Comparison of ENCODE assay signal across 8 cellular contexts in genomic region chr7:151340794-151341356, GRCh38. TPM values are rescaled to one million over a fixed set of nuclear protein-coding genes. Genes with fewer than 3 reads are reported as not detected.
DNase-seq lines count a peak whose midpoint lies in the region; ATAC-seq, FAIRE-seq and TF ChIP-seq lines count a peak whose summit lies in the region.

No MANE protein-coding gene starts in this region.

- H2AFZ ChIP-seq in K562 (ENCODE audit: low read depth, low read length), result peak overlapping the region; percentile 81

- H3K4me1 ChIP-seq in K562 (replicated peaks in 1 of 2; ENCODE audit: control insufficient read depth in 2 of 2, insufficient read depth in 2 of 2, low read length in 2 of 2) (peaks cover 5 to 9% of the 10 kb centered on the region in 2 experiments; a peak in 3 of 5 replicates), right lobe of liver (peaks cover 0 to 8% (median 5%) of the 10 kb centered on the region in 4 donors), transverse colon (peaks cover 3 to 34% (median 16%) of the 10 kb centered on the region in 4 donors)

- BruUV-seq in K562 (replicated peaks; lab: Mats Ljungman, UMichigan), result no TSS peak

- peaks cover 21% of the 10 kb centered on the region for H3K79me2 ChIP-seq in K562 (ENCODE audit: control insufficient read depth, insufficient read depth, low read length)

- DNase-seq in activated T-cell treated with anti-CD3 and anti-CD28 coated beads, Interleukin-2, amount 50 U/mL, for 24 hours, result no peak
- DNase-seq in activated T-cell treated with anti-CD3 and anti-CD28 coated beads, Interleukin-2, amount 50 U/mL, for 48 hours, result no peak
- peak in 1 of 4 experiments; percentile 31 for DNase-seq in K562 (ENCODE audit: extremely low read depth in 1 of 4, low spot score in 3 of 4)
- no peak for DNase-seq in right lobe of liver
- DNase-seq in transverse colon, result no peak
- no peak for DNase-seq in NCI-H2171 treated with DMSO at 0.1 percent for 48 hours (lab: John Stamatoyannopoulos, UW)
- no peak for DNase-seq in GM19240 (ENCODE audit: insufficient read length, low spot score)

- in situ Hi-C loops in K562 (cut with MboI), result no loop called here
- in situ Hi-C loops in transverse colon (cut with MboI; ENCODE audit: low pct_ligation_motif_present in 1 of 4, low pct_unique_long_range_greater_than_20kb in 1 of 4, low sequenced_read_pairs in 3 of 4), result no loop called here

- 32% methylated on average over 12 of the region's 12 CpGs for WGBS in K562 (ENCODE audit: insufficient coverage, low coverage, missing lambda C conversion rate)
- 65% methylated on average over 12 of the region's 12 CpGs for WGBS in right lobe of liver (ENCODE audit: insufficient coverage, low coverage, low lambda C conversion rate, missing lambda C conversion rate)
- WGBS in transverse colon (ENCODE audit: low coverage in 1 of 2), 2 donors, result 53 to 72% methylated on average over 8 to 12 of the region's 12 CpGs

- CTCF ChIA-PET in K562 (lab: Yijun Ruan, JAX; ENCODE audit: low intra/inter-chr PET ratio), result interaction anchor here (2.2 kb wide), 1 partner anchor 26 kb away, joined by 12 read pairs; no protein-coding TSS in a partner anchor

- no peak for FAIRE-seq in K562 (lab: Jason Lieb, UNC)

- no peak for TF ChIP-seq RAD21 in K562 (CRISPR knock-in tag; conservative IDR thresholded peaks at IDR 0.05 in 1 of 2, IDR thresholded peaks at IDR 0.05 in 1 of 2)

- peak overlapping the region; percentile 82 for H3K4me3 Mint-ChIP-seq in activated T-cell treated with anti-CD3 and anti-CD28 coated beads, Interleukin-2, amount 50 U/mL, for 24 hours

- no peaks in the 10 kb centered on the region for H3K27me3 Mint-ChIP-seq in activated T-cell treated with anti-CD3 and anti-CD28 coated beads, Interleukin-2, amount 50 U/mL, for 24 hours

- TF ChIP-seq POLR2A in K562 (conservative IDR thresholded peaks at IDR 0.05) (no peak), right lobe of liver (IDR thresholded peaks at IDR 0.05) (no peak), transverse colon (IDR thresholded peaks at IDR 0.05) (no peak)

- H3K9me3 Mint-ChIP-seq in activated T-cell treated with anti-CD3 and anti-CD28 coated beads, Interleukin-2, amount 50 U/mL, for 24 hours, result peaks cover 3% of the 10 kb centered on the region

- TF ChIP-seq EP300 in K562 (IDR thresholded peaks at IDR 0.05; ENCODE audit: low read length), result no peak
- no peak for TF ChIP-seq EP300 in transverse colon (IDR thresholded peaks at IDR 0.05; ENCODE audit: low read depth)

- H4K20me1 ChIP-seq in K562 (replicated peaks; ENCODE audit: control insufficient read depth, insufficient read depth, low read length), result no peaks in the 10 kb centered on the region

- peak overlapping the region; percentile 64 for H3K4me2 ChIP-seq in K562 (ENCODE audit: insufficient read depth, low read length)

- intact Hi-C loops in K562 (cut with micrococcal nuclease) (no loop called here), right lobe of liver (cut with DNase I) (no loop called here), transverse colon (cut with DNase I; ENCODE audit: low total_unique reads) (no loop called here)

- peaks cover 0 to 6% of the 10 kb centered on the region in 2 experiments; a peak in 3 of 5 replicates for H3K27me3 ChIP-seq in K562 (ENCODE audit: control insufficient read depth in 2 of 2, insufficient read depth in 2 of 2, low read length in 2 of 2)
- no peaks in the 10 kb centered on the region for H3K27me3 ChIP-seq in right lobe of liver
- no peaks in the 10 kb centered on the region for H3K27me3 ChIP-seq in transverse colon

- H3K4me3 ChIP-seq in K562 (peak overlapping the region; percentile 74; the same call in 1 of the 2 replicates), right lobe of liver (peak overlapping the region in 2 of 3 donors; percentile 92), transverse colon (peak overlapping the region in 2 of 4 donors; percentile 87 to 95)

- peak overlapping the region; percentile 50 for H3K27ac Mint-ChIP-seq in activated T-cell treated with anti-CD3 and anti-CD28 coated beads, Interleukin-2, amount 50 U/mL, for 24 hours

- H3K27ac ChIP-seq in K562 (ENCODE audit: extremely low read depth, low read depth, low read length), result no peak overlapping the region
- H3K27ac ChIP-seq in right lobe of liver, result peak overlapping the region in 1 of 3 donors; percentile 44
- peak overlapping the region; percentile 86 to 93 (median 90) for H3K27ac ChIP-seq in transverse colon

- ATAC-seq in K562 (no peak), right lobe of liver (no peak), HG03175 (IDR thresholded peaks at IDR 0.05; ENCODE audit: unreplicated experiment) (no peak)

- peak overlapping the region in 1 of 2 experiments; percentile 70; a peak in 1 of 4 replicates for H3K9ac ChIP-seq in K562 (ENCODE audit: insufficient read depth in 1 of 2, low read depth in 2 of 2, low read length in 2 of 2)

- H3K36me3 ChIP-seq in K562 (ENCODE audit: control insufficient read depth, insufficient read depth, low read length) (peaks cover 21% of the 10 kb centered on the region), right lobe of liver (peaks cover 0 to 7% (median 3%) of the 10 kb centered on the region in 4 donors), transverse colon (peaks cover 0 to 6% (median 0%) of the 10 kb centered on the region in 4 donors)

- peaks cover 52% of the 10 kb centered on the region for H3K4me1 Mint-ChIP-seq in activated T-cell treated with anti-CD3 and anti-CD28 coated beads, Interleukin-2, amount 50 U/mL, for 24 hours (ENCODE audit: low read depth)

- TF ChIP-seq CTCF in K562 (IDR thresholded peaks at IDR 0.05 in 2 of 3, conservative IDR thresholded peaks at IDR 0.05 in 1 of 3; ENCODE audit: insufficient read depth in 2 of 3, low read depth in 1 of 3, low read length in 3 of 3) (no peak), right lobe of liver (IDR thresholded peaks at IDR 0.05) (no peak), transverse colon (IDR thresholded peaks at IDR 0.05) (peak in 1 of 5 experiments; percentile 18)

- POLR2A ChIA-PET in K562 (lab: Yijun Ruan, JAX), result interaction anchor here (0.6 to 1.3 kb wide), 10 partner anchors 9 to 77 kb away, joined by 3 to 10 read pairs (median 4); no protein-coding TSS in a partner anchor

- H3K9me1 ChIP-seq in K562 (ENCODE audit: control insufficient read depth, insufficient read depth, low read length), result no peaks in the 10 kb centered on the region

- peaks cover 20% of the 10 kb centered on the region for H3K36me3 Mint-ChIP-seq in activated T-cell treated with anti-CD3 and anti-CD28 coated beads, Interleukin-2, amount 50 U/mL, for 24 hours (ENCODE audit: low read depth)

- H3K9me3 ChIP-seq in K562 (replicated peaks; ENCODE audit: control insufficient read depth, insufficient read depth, low read depth, low read length), result no peaks in the 10 kb centered on the region
- H3K9me3 ChIP-seq in right lobe of liver, result no peaks in the 10 kb centered on the region
- no peaks in the 10 kb centered on the region for H3K9me3 ChIP-seq in transverse colon

TF ChIP-seq in K562, 482 proteins besides CTCF, POLR2A, EP300 and RAD21 (continues in another document):
- 0 out of 2 replicates have a peak, but pooled peaks have one; percentile 3 for TF ChIP-seq ZNF282 (CRISPR knock-in tag; IDR thresholded peaks at IDR 0.05)
- no peak for TF ChIP-seq PBX2 (CRISPR knock-in tag; IDR thresholded peaks at IDR 0.05; ENCODE audit: low read depth)
- no peak for TF ChIP-seq PBX2 (tag; conservative IDR thresholded peaks at IDR 0.05; ENCODE audit: low read depth)

RNA-seq across cellular contexts. Expression of gene NUB1, which starts 0.7 kb away (rescaled TPM):
- 62.3 and 136 TPM in 2 replicates for total RNA-seq in K562 (2011; cell fraction: chromatin; rRNA removed; ENCODE audit: low replicate concordance)
- total RNA-seq in K562 (2011; cell fraction: nucleolus; rRNA removed), result 36.0 and 40.3 TPM in 2 replicates
- 73.5 and 98.2 TPM in 2 replicates for total RNA-seq in K562 (2011; cell fraction: nucleoplasm; rRNA removed)
- total RNA-seq in K562 (2014; rRNA removed), result 67.8 and 89.7 TPM in 2 replicates
- total RNA-seq in K562 (2014; rRNA removed; fragmentation: Illumina TruSeq; extraction: Trizol), result 75.8 and 103 TPM in 2 replicates
- 101 and 114 TPM in 2 replicates for total RNA-seq in K562 (2015; rRNA removed; fragmentation: Illumina TruSeq; extraction: Trizol)
- 55.3 and 58.0 TPM in 2 replicates for total RNA-seq in K562 (2021)
- 57.8 and 85.2 TPM in 2 replicates for polyA plus RNA-seq in K562 (2011; rRNA removed)
- polyA plus RNA-seq in K562 (2011; cell fraction: cytosol; rRNA removed), result 52.6 and 53.7 TPM in 2 replicates
- 57.7 and 63.4 TPM in 2 replicates for polyA plus RNA-seq in K562 (2011; cell fraction: nucleus; rRNA removed)
- 81.3 and 105 TPM in 2 replicates for polyA plus RNA-seq in K562 (2012)
- polyA plus RNA-seq in K562 (2014; fragmentation: Illumina TruSeq; extraction: Trizol), result 86.5 and 159 TPM in 2 replicates
- 10 to 100 TPM; 43.2 to 63.4 TPM for polyA plus RNA-seq in K562 (2014; fragmentation: Nextera tagmentation; extraction: Ambion mirVana)
- 81.6 and 99.3 TPM in 2 replicates for polyA plus RNA-seq in K562 (2014; rRNA removed)
- polyA minus RNA-seq in K562 (2011; rRNA and poly(A)+ RNA removed), result 47.7 and 54.1 TPM in 2 replicates
- polyA minus RNA-seq in K562 (2011; cell fraction: cytosol; rRNA and poly(A)+ RNA removed), result 25.1 and 34.5 TPM in 2 replicates
- polyA minus RNA-seq in K562 (2011; cell fraction: nucleus; rRNA and poly(A)+ RNA removed), result 26.9 and 36.3 TPM in 2 replicates
- total RNA-seq in right lobe of liver, result 10 to 100 TPM; 21.1 to 31.3 (median 26.2) TPM
- 10 to 100 TPM; 26.3 to 69.5 (median 56.4) TPM for total RNA-seq in transverse colon
